Comparison of ENCODE assay signal across 1 cellular context in the genomic region with DNA sequence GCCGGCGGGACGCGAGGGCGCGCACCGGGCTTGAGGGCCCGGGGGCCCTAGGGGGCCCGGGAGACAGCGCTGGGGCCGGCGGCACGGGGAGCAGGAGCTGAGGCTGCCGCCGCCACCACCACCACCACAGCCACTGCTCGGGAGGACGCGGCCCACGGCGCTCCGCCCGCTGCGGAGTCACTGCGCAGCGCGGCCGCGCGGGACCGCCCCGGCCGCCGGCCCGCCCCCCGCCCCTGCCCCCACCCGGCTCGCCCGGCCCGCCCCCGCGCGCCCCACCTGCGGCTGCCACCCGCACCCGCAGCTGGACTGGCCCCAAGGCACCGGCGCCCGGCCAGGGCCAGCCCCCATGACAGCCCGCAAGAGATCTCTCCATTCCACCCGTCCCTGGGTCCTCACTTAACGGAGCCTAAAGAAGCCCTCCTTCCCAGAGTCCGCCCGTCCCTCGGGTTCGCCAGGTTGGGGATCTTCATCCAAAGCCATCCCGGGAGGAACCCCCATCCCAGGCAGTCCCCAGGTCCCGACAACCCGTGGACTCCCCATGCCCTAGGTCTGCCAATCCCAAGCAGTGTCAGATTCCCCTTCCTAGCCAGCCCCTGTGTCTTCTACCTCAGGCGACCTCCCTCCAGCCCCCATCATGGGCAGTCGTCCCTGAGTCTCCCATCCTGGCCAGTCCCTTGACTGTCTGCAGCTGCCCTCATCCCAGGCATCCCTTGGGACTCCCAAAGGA.
TF ChIP-seq lines count a peak whose summit lies in the region.

No MANE protein-coding gene starts in this region.

TF ChIP-seq in IMR-90, 13 proteins besides CTCF, POLR2A, EP300 and RAD21:
- no peak for TF ChIP-seq MAZ (IDR thresholded peaks at IDR 0.05; ENCODE audit: borderline replicate concordance, low read depth, low read length)
- TF ChIP-seq CEBPB (IDR thresholded peaks at IDR 0.05; ENCODE audit: low read depth, low read length) = no peak
- TF ChIP-seq SMC3 (IDR thresholded peaks at IDR 0.05; ENCODE audit: low read depth, low read length) = no peak
- TF ChIP-seq, protein P1, sequence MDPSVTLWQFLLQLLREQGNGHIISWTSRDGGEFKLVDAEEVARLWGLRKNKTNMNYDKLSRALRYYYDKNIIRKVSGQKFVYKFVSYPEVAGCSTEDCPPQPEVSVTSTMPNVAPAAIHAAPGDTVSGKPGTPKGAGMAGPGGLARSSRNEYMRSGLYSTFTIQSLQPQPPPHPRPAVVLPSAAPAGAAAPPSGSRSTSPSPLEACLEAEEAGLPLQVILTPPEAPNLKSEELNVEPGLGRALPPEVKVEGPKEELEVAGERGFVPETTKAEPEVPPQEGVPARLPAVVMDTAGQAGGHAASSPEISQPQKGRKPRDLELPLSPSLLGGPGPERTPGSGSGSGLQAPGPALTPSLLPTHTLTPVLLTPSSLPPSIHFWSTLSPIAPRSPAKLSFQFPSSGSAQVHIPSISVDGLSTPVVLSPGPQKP (IDR thresholded peaks at IDR 0.05; ENCODE audit: borderline replicate concordance, low read depth, low read length) = no peak
- no peak for TF ChIP-seq FOS (IDR thresholded peaks at IDR 0.05; ENCODE audit: low read depth, low read length)
- no peak for TF ChIP-seq RFX5 (IDR thresholded peaks at IDR 0.05; ENCODE audit: low read depth, low read length)
- TF ChIP-seq BHLHE40 (IDR thresholded peaks at IDR 0.05; ENCODE audit: low read depth, low read length) = no peak
TF ChIP-seq in IMR-90: peak in this region for 0.
